13 cellular contexts compared by ENCODE assay signal in genomic region chr3:79766474-79767193, GRCh38. TPM values are rescaled to one million over a fixed set of nuclear protein-coding genes. Genes with fewer than 3 reads are reported as not detected.
DNase-seq lines count a peak whose midpoint lies in the region; ATAC-seq and TF ChIP-seq lines count a peak whose summit lies in the region.
"Had no signal": no experiment of that assay in that cellular context is flagged by ENCODE, and none has a peak within 500 bp of the region (broad histone marks: within the 10 kb centered on the region; RNA-seq: fewer than 3 reads in every experiment).

No MANE protein-coding gene starts in this region.

- H3K4me2 ChIP-seq in smooth muscle cell: peak overlapping the region; percentile 84

- 4% methylated on average over 42 of the region's 43 CpGs for WGBS in smooth muscle cell (ENCODE audit: low lambda C conversion rate)

- H3K27me3 ChIP-seq in smooth muscle cell (ENCODE audit: low read depth): peaks cover 65% of the 10 kb centered on the region

- no peak overlapping the region for H2AFZ ChIP-seq in smooth muscle cell (ENCODE audit: low read depth)

- H3K79me2 ChIP-seq in smooth muscle cell (ENCODE audit: low read depth): no peaks in the 10 kb centered on the region

- H3K36me3 ChIP-seq in smooth muscle cell (ENCODE audit: low read depth): no peaks in the 10 kb centered on the region
- H3K36me3 ChIP-seq: upper lobe of left lung had no signal

- peaks cover 10% of the 10 kb centered on the region for H3K4me1 ChIP-seq in smooth muscle cell (ENCODE audit: low read depth)
- H3K4me1 ChIP-seq: Caco-2 had no signal

- DNase-seq in NCI-H2227 (lab: John Stamatoyannopoulos, UW; ENCODE audit: unreplicated experiment) (peak; percentile 25), NCI-H2227 treated with DMSO at 0.1 percent for 48 hours (lab: John Stamatoyannopoulos, UW) (no peak), coronary artery (ENCODE audit: low spot score) (no peak), islet precursor cell (peak; percentile 57), smooth muscle cell (lab: John Stamatoyannopoulos, UW; ENCODE audit: unreplicated experiment) (no peak), occipital lobe (lab: John Stamatoyannopoulos, UW) (no peak), hepatic stellate cell (ENCODE audit: low spot score) (no peak)
- DNase-seq: activated CD4-positive, alpha-beta memory T cell treated with anti-CD3 and anti-CD28 coated beads for 36 hours; Caco-2; foreskin melanocyte had no signal

- no peak for ATAC-seq in GM21825 (IDR thresholded peaks at IDR 0.05; ENCODE audit: unreplicated experiment)

- H3K27ac ChIP-seq in coronary artery (no peak overlapping the region), smooth muscle cell (ENCODE audit: low read depth) (no peak overlapping the region)
- H3K27ac ChIP-seq: upper lobe of left lung had no signal

- H3F3A ChIP-seq in smooth muscle cell (ENCODE audit: low read depth): no peaks in the 10 kb centered on the region

- no peaks in the 10 kb centered on the region for H3K9me3 ChIP-seq in smooth muscle cell (replicated peaks; ENCODE audit: low read depth)
- H3K9me3 ChIP-seq: Caco-2, upper lobe of left lung had no signal

- H4K20me1 ChIP-seq in smooth muscle cell (ENCODE audit: low read depth): no peaks in the 10 kb centered on the region

- no peak overlapping the region for H3K9ac ChIP-seq in smooth muscle cell (ENCODE audit: low read depth)

- peak overlapping the region; percentile 60 for H3K4me3 ChIP-seq in coronary artery
- peak overlapping the region; percentile 50 for H3K4me3 ChIP-seq in smooth muscle cell
- H3K4me3 ChIP-seq: upper lobe of left lung had no signal

- TF ChIP-seq CTCF in coronary artery (IDR thresholded peaks at IDR 0.05): no peak
- TF ChIP-seq CTCF in smooth muscle cell (IDR thresholded peaks at IDR 0.05; ENCODE audit: borderline replicate concordance, insufficient read depth, poor library complexity, severe bottlenecking): no peak

RNA-seq across cellular contexts. Expression of gene ROBO1, which starts 1.2 kb away (rescaled TPM):
- 72.6 and 79.5 TPM in 2 replicates for total RNA-seq in smooth muscle cell
- polyA plus RNA-seq in smooth muscle cell: 25.9 and 30.5 TPM in 2 replicates
- 156 TPM for total RNA-seq in occipital lobe
- total RNA-seq: activated CD4-positive, alpha-beta memory T cell treated with anti-CD3 and anti-CD28 coated beads for 36 hours; OCI-LY7 had no signal

Comparison
In these comparisons a context has a peak if more than half of its experiments do, and no peak if none do; other contexts are left out.
1. DNase-seq: peak in NCI-H2227 (single experiment) and islet precursor cell (single experiment); none in NCI-H2227 treated with DMSO at 0.1 percent for 48 hours (single experiment), coronary artery (single experiment), smooth muscle cell (single experiment), occipital lobe (single experiment) and hepatic stellate cell (single experiment).